Comparison of ENCODE assay signal across 8 cellular contexts in the genomic region with DNA sequence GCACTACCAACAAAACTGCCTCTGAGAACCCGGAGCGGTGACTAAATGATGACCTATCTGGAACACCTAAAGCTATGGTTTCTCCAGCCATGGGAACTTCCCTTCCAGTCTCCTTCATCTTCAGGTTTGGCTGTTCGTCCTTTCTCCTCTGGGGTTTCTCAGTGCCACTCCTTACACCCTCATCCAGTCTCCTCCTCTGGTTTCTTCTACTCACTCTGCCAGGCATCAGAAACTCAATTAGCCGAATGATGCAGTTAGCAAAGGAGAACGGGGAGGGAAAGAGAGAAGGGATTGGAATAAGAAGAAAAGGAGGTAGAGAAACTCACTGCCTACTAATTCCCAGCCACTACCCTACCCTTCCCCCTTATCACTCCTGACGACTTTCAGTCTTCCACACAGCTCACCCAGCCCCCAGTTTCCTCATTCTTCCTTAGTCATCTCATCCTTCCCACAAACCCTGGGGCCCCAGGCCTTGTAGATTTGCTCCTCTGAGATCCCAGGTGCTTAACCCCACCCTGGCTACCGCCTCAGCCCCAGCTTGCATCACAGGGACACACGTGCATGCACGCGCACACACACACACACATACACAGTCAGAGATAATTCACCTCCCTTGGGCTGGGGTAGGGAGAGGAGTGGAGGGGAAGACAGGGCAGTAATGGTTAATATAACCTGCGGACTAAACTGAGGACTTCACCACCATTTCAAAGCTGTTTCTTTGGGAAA. TPM values are rescaled to one million over a fixed set of nuclear protein-coding genes. Genes with fewer than 3 reads are reported as not detected.
A peak's percentile ranks its signal among the peaks of the same experiment; 100 is the strongest.
DNase-seq lines count a peak whose midpoint lies in the region; ATAC-seq, FAIRE-seq and TF ChIP-seq lines count a peak whose summit lies in the region.

No MANE protein-coding gene starts in this region.

- no peaks in the 10 kb centered on the region for H3K36me3 Mint-ChIP-seq in activated naive CD4-positive, alpha-beta T cell treated with anti-CD3 and anti-CD28 coated beads, Interleukin-2, amount 50 U/mL, for 72 hours
- H3K36me3 Mint-ChIP-seq in activated naive CD4-positive, alpha-beta T cell treated with anti-CD3 and anti-CD28 coated beads, Interleukin-2, amount 10 ng/mL, durations not matched to agents 7 days and 5 days = no peaks in the 10 kb centered on the region

- no peak overlapping the region for H3K4me3 Mint-ChIP-seq in activated naive CD4-positive, alpha-beta T cell treated with anti-CD3 and anti-CD28 coated beads, Interleukin-2, amount 10 ng/mL, durations not matched to agents 7 days and 5 days

- H3K27me3 Mint-ChIP-seq in activated naive CD4-positive, alpha-beta T cell treated with anti-CD3 and anti-CD28 coated beads, Interleukin-2, amount 10 ng/mL, durations not matched to agents 7 days and 5 days = peaks cover 8% of the 10 kb centered on the region

- in situ Hi-C loops in GM12878 (cut with MboI) = no loop called here
- in situ Hi-C loops in transverse colon (cut with MboI; ENCODE audit: low pct_ligation_motif_present in 1 of 4, low pct_unique_long_range_greater_than_20kb in 1 of 4, low sequenced_read_pairs in 3 of 4) = no loop called here

- POLR2A ChIA-PET in GM12878 (lab: Charles Lee) = interaction anchor here (0.6 to 1.7 kb wide), 3 partner anchors 10 to 57 kb away, joined by 3 to 5 read pairs (median 3); no protein-coding TSS in a partner anchor

- FAIRE-seq in GM12878 (lab: Jason Lieb, UNC) (no peak), kidney (lab: Jason Lieb, UNC) (no peak)

- no peak for DNase-seq in activated naive CD4-positive, alpha-beta T cell treated with anti-CD3 and anti-CD28 coated beads, Interleukin-2, amount 50 U/mL, for 72 hours (ENCODE audit: low spot score in 2 of 2)
- DNase-seq in activated naive CD4-positive, alpha-beta T cell treated with anti-CD3 and anti-CD28 coated beads, Interleukin-2, amount 10 ng/mL, durations not matched to agents 7 days and 5 days = no peak
- DNase-seq in GM12878 (ENCODE audit: low read depth, low spot score) (no peak), kidney (peak; percentile 84), transverse colon (peak; percentile 55), NK-92 (lab: John Stamatoyannopoulos, UW; ENCODE audit: unreplicated experiment) (no peak)
- DNase-seq in stimulated activated naive CD4-positive, alpha-beta T cell (lab: John Stamatoyannopoulos, UW) = no peak

- intact Hi-C loops in GM12878 (cut with micrococcal nuclease; ENCODE audit: unreplicated experiment) = no loop called here
- intact Hi-C loops in kidney (cut with DNase I) = no loop called here
- intact Hi-C loops in transverse colon (cut with DNase I; ENCODE audit: low total_unique reads) = no loop called here

- BruUV-seq in GM12878 (replicated peaks; lab: Mats Ljungman, UMichigan) = no TSS peak

- H3K4me1 ChIP-seq in GM12878 (ENCODE audit: control insufficient read depth, insufficient read depth, low read length) = peaks cover 35% of the 10 kb centered on the region
- peaks cover 15 to 24% of the 10 kb centered on the region in 2 donors for H3K4me1 ChIP-seq in kidney (ENCODE audit: control insufficient read depth in 1 of 2, insufficient read depth in 1 of 2, low read depth in 1 of 2, low read length in 2 of 2)
- peaks cover 27 to 75% (median 43%) of the 10 kb centered on the region in 4 donors for H3K4me1 ChIP-seq in transverse colon

- peak; percentile 43 to 46 for ATAC-seq in activated naive CD4-positive, alpha-beta T cell treated with anti-CD3 and anti-CD28 coated beads, Interleukin-2, amount 50 U/mL, for 72 hours
- ATAC-seq in GM12878 (peak; percentile 50), HG02970 (IDR thresholded peaks at IDR 0.05; ENCODE audit: low FRiP score, unreplicated experiment) (no peak)

- SMC1A ChIA-PET in GM12878 (lab: Charles Lee; ENCODE audit: uncharacterized antibody, unreplicated experiment) = interaction anchor here (0.6 to 1.2 kb wide), 2 partner anchors 114 to 654 kb away, joined by 3 to 4 read pairs; no protein-coding TSS in a partner anchor

- H3K36me3 ChIP-seq in GM12878 (ENCODE audit: control insufficient read depth in 2 of 2, insufficient read depth in 2 of 2, low read length in 1 of 2) (no peaks in the 10 kb centered on the region), kidney (ENCODE audit: control insufficient read depth in 1 of 2, insufficient read depth in 2 of 2, low read length in 2 of 2) (no peaks in the 10 kb centered on the region), transverse colon (no peaks in the 10 kb centered on the region)

- H3K4me3 ChIP-seq in GM12878 (no peak overlapping the region), kidney (ENCODE audit: low read length in 2 of 2) (no peak overlapping the region), transverse colon (no peak overlapping the region)

- peak overlapping the region; percentile 23; the same call in 1 of the 2 replicates for H3K9ac ChIP-seq in GM12878 (ENCODE audit: control insufficient read depth, insufficient read depth, low read length)
- H3K9ac ChIP-seq in kidney (ENCODE audit: low read length in 2 of 2) = no peak overlapping the region

- no peaks in the 10 kb centered on the region for H3K9me3 Mint-ChIP-seq in activated naive CD4-positive, alpha-beta T cell treated with anti-CD3 and anti-CD28 coated beads, Interleukin-2, amount 50 U/mL, for 72 hours
- H3K9me3 Mint-ChIP-seq in activated naive CD4-positive, alpha-beta T cell treated with anti-CD3 and anti-CD28 coated beads, Interleukin-2, amount 10 ng/mL, durations not matched to agents 7 days and 5 days = no peaks in the 10 kb centered on the region

- 65% methylated on average over 11 of the region's 11 CpGs for WGBS in GM12878 (ENCODE audit: insufficient coverage, insufficient replicate concordance, low lambda C conversion rate, missing lambda C conversion rate)
- WGBS in transverse colon (ENCODE audit: low coverage in 1 of 2), 2 donors = 64 to 69% methylated on average over 10 to 11 of the region's 11 CpGs

- TF ChIP-seq EP300 in GM12878 (IDR thresholded peaks at IDR 0.05; ENCODE audit: borderline replicate concordance in 1 of 2, control insufficient read depth in 1 of 2, low read depth in 2 of 2, low read length in 2 of 2) (no peak), transverse colon (IDR thresholded peaks at IDR 0.05; ENCODE audit: low read depth) (no peak)

- TF ChIP-seq POLR2A in GM12878 (IDR thresholded peaks at IDR 0.05; ENCODE audit: low read depth, low read length) = no peak
- TF ChIP-seq POLR2A in transverse colon (IDR thresholded peaks at IDR 0.05) = no peak

- peaks cover 2% of the 10 kb centered on the region for H3K4me1 Mint-ChIP-seq in activated naive CD4-positive, alpha-beta T cell treated with anti-CD3 and anti-CD28 coated beads, Interleukin-2, amount 10 ng/mL, durations not matched to agents 7 days and 5 days

- CTCF ChIA-PET in activated naive CD4-positive, alpha-beta T cell treated with anti-CD3 and anti-CD28 coated beads, Interleukin-2, amount 10 ng/mL, durations not matched to agents 7 days and 5 days (lab: Charles Lee) = interaction anchor here (1.6 kb wide), 1 partner anchor 13 kb away, joined by 5 read pairs; a partner anchor contains a TSS
- CTCF ChIA-PET in GM12878 (lab: Yijun Ruan, JAX) = interaction anchor here (0.8 to 1.7 kb wide), 2 partner anchors 8 to 13 kb away, joined by 3 read pairs; a partner anchor contains a TSS

- peak overlapping the region; percentile 50; the same call in 1 of the 2 replicates for H2AFZ ChIP-seq in GM12878 (ENCODE audit: control insufficient read depth, low read depth, low read length)

- H3K4me2 ChIP-seq in GM12878 (ENCODE audit: control insufficient read depth, insufficient read depth) = peak overlapping the region; percentile 59

- peak overlapping the region; percentile 56 for H3K27ac ChIP-seq in GM12878 (ENCODE audit: control insufficient read depth, insufficient read depth)
- H3K27ac ChIP-seq in kidney (ENCODE audit: low read depth in 2 of 2, low read length in 2 of 2) = peak overlapping the region; percentile 5 to 69
- H3K27ac ChIP-seq in transverse colon = peak overlapping the region; percentile 62 to 78 (median 75)

- H3K79me2 ChIP-seq in GM12878 (ENCODE audit: control insufficient read depth, insufficient read depth, low read length) = peaks cover 5% of the 10 kb centered on the region

- peak overlapping the region; percentile 7 to 75 for H3K27ac Mint-ChIP-seq in activated naive CD4-positive, alpha-beta T cell treated with anti-CD3 and anti-CD28 coated beads, Interleukin-2, amount 50 U/mL, for 72 hours
- no peak overlapping the region for H3K27ac Mint-ChIP-seq in activated naive CD4-positive, alpha-beta T cell treated with anti-CD3 and anti-CD28 coated beads, Interleukin-2, amount 10 ng/mL, durations not matched to agents 7 days and 5 days

- RAD21 ChIA-PET in GM12878 (lab: Charles Lee; ENCODE audit: unreplicated experiment) = interaction anchor here (1.0 kb wide), 1 partner anchor 13 kb away, joined by 4 read pairs; a partner anchor contains a TSS

- H3K9me3 ChIP-seq in GM12878 (replicated peaks; ENCODE audit: control insufficient read depth, insufficient read depth, low read length) = no peaks in the 10 kb centered on the region
- H3K9me3 ChIP-seq in kidney (ENCODE audit: control insufficient read depth in 1 of 2, low read length in 2 of 2) = no peaks in the 10 kb centered on the region
- H3K9me3 ChIP-seq in transverse colon = no peaks in the 10 kb centered on the region

- no peak for TF ChIP-seq RAD21 in GM12878 (IDR thresholded peaks at IDR 0.05; ENCODE audit: insufficient read depth, low read depth, low read length)

- H4K20me1 ChIP-seq in GM12878 (ENCODE audit: control insufficient read depth, insufficient read depth) = no peaks in the 10 kb centered on the region

- H3K27me3 ChIP-seq in GM12878 (replicated peaks in 1 of 2; ENCODE audit: control insufficient read depth in 2 of 2, insufficient read depth in 2 of 2, low read length in 1 of 2) (no peaks in the 10 kb centered on the region), transverse colon (no peaks in the 10 kb centered on the region)

- TF ChIP-seq CTCF in GM12878 (IDR thresholded peaks at IDR 0.05 in 2 of 3, conservative IDR thresholded peaks at IDR 0.05 in 1 of 3; ENCODE audit: control insufficient read depth in 2 of 3, extremely low read depth in 1 of 3, insufficient read depth in 1 of 3, low read depth in 3 of 3, low read length in 3 of 3) (no peak), kidney (IDR thresholded peaks at IDR 0.05; ENCODE audit: borderline replicate concordance, extremely low read depth, insufficient read depth) (no peak), transverse colon (IDR thresholded peaks at IDR 0.05) (no peak)

RNA-seq across cellular contexts. Expression of a gene that starts 13.0 kb away (rescaled TPM):
- total RNA-seq in activated naive CD4-positive, alpha-beta T cell treated with anti-CD3 and anti-CD28 coated beads, Interleukin-2, amount 50 U/mL, for 72 hours = 1 to 10 TPM; 1.4 to 1.8 TPM
- 6.2 and 7.0 TPM in 2 replicates for total RNA-seq in GM12878 (2013; cell fraction: nucleolus; rRNA removed)
- total RNA-seq in GM12878 (2014; rRNA removed) (8.5 and 9.3 TPM in 2 replicates), GM12878 (2014; rRNA removed; fragmentation: Illumina TruSeq; extraction: Trizol) (12.3 and 12.8 TPM in 2 replicates), GM12878 (2021) (11.6 and 15.5 TPM in 2 replicates), kidney (19.8 TPM), transverse colon (10 to 100 TPM; 25.0 to 37.0 (median 32.1) TPM)
- polyA plus RNA-seq in GM12878 (2011; ENCODE audit: low read depth) = 1.2 TPM
- polyA plus RNA-seq in GM12878 (2011; rRNA removed) (2.8 and 3.4 TPM in 2 replicates), GM12878 (2014; fragmentation: Illumina TruSeq; extraction: Trizol) (9.3 and 11.5 TPM in 2 replicates), GM12878 (2014; fragmentation: Nextera tagmentation; extraction: Ambion mirVana) (1 to 10 TPM; 2.4 to 3.3 TPM), GM12878 (2014; rRNA removed) (5.7 and 6.1 TPM in 2 replicates), GM12878 (2016; fragmentation: Nextera tagmentation; extraction: Ambion mirVana) (1 to 10 TPM; 9.4 to 9.6 TPM), kidney (ENCODE audit: insufficient read depth, low read depth, low replicate concordance) (1.2 TPM)
- 1.2 and 1.3 TPM in 2 replicates for polyA plus RNA-seq in GM12878 (2011; cell fraction: cytosol; rRNA removed)
- 1.8 and 2.4 TPM in 2 replicates for polyA plus RNA-seq in GM12878 (2011; cell fraction: nucleus; rRNA removed)
- polyA plus RNA-seq in GM12878 (2012) = 1.2 and 1.5 TPM in 2 replicates
- polyA minus RNA-seq in GM12878 (2011; rRNA and poly(A)+ RNA removed) = 3.5 and 4.2 TPM in 2 replicates
- polyA minus RNA-seq in GM12878 (2011; cell fraction: cytosol; rRNA and poly(A)+ RNA removed) = 2.1 and 3.1 TPM in 2 replicates
- polyA minus RNA-seq in GM12878 (2011; cell fraction: nucleus; rRNA and poly(A)+ RNA removed) = 2.9 and 4.3 TPM in 2 replicates

RNA-seq across cellular contexts. Expression of a gene that starts 13.3 kb away (rescaled TPM):
- total RNA-seq in activated naive CD4-positive, alpha-beta T cell treated with anti-CD3 and anti-CD28 coated beads, Interleukin-2, amount 50 U/mL, for 72 hours = 10 to 100 TPM; 35.5 to 63.1 TPM
- total RNA-seq in GM12878 (2013; cell fraction: nucleolus; rRNA removed) = 290 and 298 TPM in 2 replicates
- total RNA-seq in GM12878 (2014; rRNA removed) = 66.9 and 76.1 TPM in 2 replicates
- total RNA-seq in GM12878 (2014; rRNA removed; fragmentation: Illumina TruSeq; extraction: Trizol) = 88.4 and 93.8 TPM in 2 replicates
- total RNA-seq in GM12878 (2021) = 61.3 and 65.4 TPM in 2 replicates
- 24.2 TPM for polyA plus RNA-seq in GM12878 (2011; ENCODE audit: low read depth)
- 134 and 148 TPM in 2 replicates for polyA plus RNA-seq in GM12878 (2011; rRNA removed)
- 49.8 and 63.4 TPM in 2 replicates for polyA plus RNA-seq in GM12878 (2011; cell fraction: cytosol; rRNA removed)
- 52.1 and 59.0 TPM in 2 replicates for polyA plus RNA-seq in GM12878 (2011; cell fraction: nucleus; rRNA removed)
- polyA plus RNA-seq in GM12878 (2012) = 33.9 and 41.9 TPM in 2 replicates
- 100 and 126 TPM in 2 replicates for polyA plus RNA-seq in GM12878 (2014; fragmentation: Illumina TruSeq; extraction: Trizol)
- 10 to 100 TPM; 32.8 to 35.6 TPM for polyA plus RNA-seq in GM12878 (2014; fragmentation: Nextera tagmentation; extraction: Ambion mirVana)
- polyA plus RNA-seq in GM12878 (2014; rRNA removed) = 49.7 and 67.3 TPM in 2 replicates
- 10 to 100 TPM; 49.1 to 49.4 TPM for polyA plus RNA-seq in GM12878 (2016; fragmentation: Nextera tagmentation; extraction: Ambion mirVana)
- 82.9 and 124 TPM in 2 replicates for polyA minus RNA-seq in GM12878 (2011; rRNA and poly(A)+ RNA removed)
- polyA minus RNA-seq in GM12878 (2011; cell fraction: cytosol; rRNA and poly(A)+ RNA removed) = 20.4 and 35.5 TPM in 2 replicates
- polyA minus RNA-seq in GM12878 (2011; cell fraction: nucleus; rRNA and poly(A)+ RNA removed) = 47.4 and 67.4 TPM in 2 replicates
- total RNA-seq in kidney = 69.0 TPM
- 24.8 TPM for polyA plus RNA-seq in kidney (ENCODE audit: insufficient read depth, low read depth, low replicate concordance)
- total RNA-seq in transverse colon = 100 to 1,000 TPM in 1 of 4 donors, 10 to 100 TPM in 3; 55.2 to 130 (median 85.5) TPM

Comparison
In these comparisons a context has a peak if more than half of its experiments do, and no peak if none do; other contexts are left out.
1. DNase-seq: peak in kidney (single experiment) and transverse colon (single experiment); none in activated naive CD4-positive, alpha-beta T cell treated with anti-CD3 and anti-CD28 coated beads, Interleukin-2, amount 50 U/mL, for 72 hours (0 of 2), activated naive CD4-positive, alpha-beta T cell treated with anti-CD3 and anti-CD28 coated beads, Interleukin-2, amount 10 ng/mL, durations not matched to agents 7 days and 5 days (single experiment), GM12878 (single experiment), stimulated activated naive CD4-positive, alpha-beta T cell (0 of 6) and NK-92 (single experiment).
2. Peak in every context shown above with its lines, with median percentiles within 50 percentile points of each other: H3K27ac ChIP-seq.